2 cellular contexts compared by ENCODE assay signal in the genomic region with DNA sequence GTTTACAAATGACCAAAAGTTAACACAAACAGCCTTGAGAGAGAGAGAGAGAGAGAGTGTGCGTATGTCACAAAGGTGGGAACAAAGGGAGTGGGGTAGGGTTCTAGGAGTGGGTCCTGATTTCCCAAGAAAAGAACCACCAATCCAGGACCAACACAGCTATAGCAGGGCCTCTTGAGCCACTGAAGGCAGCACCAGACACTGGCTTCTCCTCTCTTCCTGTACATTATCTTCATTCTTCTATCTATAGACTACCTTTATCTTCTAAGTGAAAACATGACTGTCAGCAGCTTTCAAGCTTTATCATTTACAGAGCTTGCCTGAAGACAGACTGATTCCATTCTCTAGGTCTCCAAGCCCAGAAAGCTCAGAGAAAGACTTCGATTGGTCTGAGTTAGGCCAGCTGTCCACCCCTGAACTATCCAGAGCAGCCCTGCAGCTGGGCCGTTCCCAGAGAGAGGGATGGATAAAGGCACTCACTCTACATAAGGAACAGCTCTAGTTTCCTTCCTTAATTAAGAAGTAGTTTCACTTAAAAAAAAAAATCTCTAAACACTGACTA.
TF ChIP-seq lines count a peak whose summit lies in the region.

No MANE protein-coding gene starts in this region.

TF ChIP-seq in GM12891, 5 proteins besides CTCF, POLR2A, EP300 and RAD21 (continued from another document):
- TF ChIP-seq PAX5 (IDR thresholded peaks at IDR 0.05; ENCODE audit: insufficient read depth, low read length, severe bottlenecking) (no peak), TAF1 (IDR thresholded peaks at IDR 0.05; ENCODE audit: low read depth, low read length) (no peak), SPI1 (IDR thresholded peaks at IDR 0.05; ENCODE audit: low read depth, low read length) (no peak)

TF ChIP-seq in K562, 482 proteins besides CTCF, POLR2A, EP300 and RAD21 (continued from another document):
- TF ChIP-seq ARID1B (IDR thresholded peaks at IDR 0.05), result 0 out of 2 replicates have a peak, but pooled peaks have one; percentile 12
- TF ChIP-seq HNRNPUL1 (IDR thresholded peaks at IDR 0.05; ENCODE audit: low read length), result no peak
- no peak for TF ChIP-seq KAT7 (CRISPR knock-in tag; IDR thresholded peaks at IDR 0.05; ENCODE audit: borderline replicate concordance)
- TF ChIP-seq RREB1 (CRISPR knock-in tag; IDR thresholded peaks at IDR 0.05), result no peak
- peak; percentile 44; the same call in 1 of the 2 replicates for TF ChIP-seq CBFA2T3 (IDR thresholded peaks at IDR 0.05)
- TF ChIP-seq, protein P1, sequence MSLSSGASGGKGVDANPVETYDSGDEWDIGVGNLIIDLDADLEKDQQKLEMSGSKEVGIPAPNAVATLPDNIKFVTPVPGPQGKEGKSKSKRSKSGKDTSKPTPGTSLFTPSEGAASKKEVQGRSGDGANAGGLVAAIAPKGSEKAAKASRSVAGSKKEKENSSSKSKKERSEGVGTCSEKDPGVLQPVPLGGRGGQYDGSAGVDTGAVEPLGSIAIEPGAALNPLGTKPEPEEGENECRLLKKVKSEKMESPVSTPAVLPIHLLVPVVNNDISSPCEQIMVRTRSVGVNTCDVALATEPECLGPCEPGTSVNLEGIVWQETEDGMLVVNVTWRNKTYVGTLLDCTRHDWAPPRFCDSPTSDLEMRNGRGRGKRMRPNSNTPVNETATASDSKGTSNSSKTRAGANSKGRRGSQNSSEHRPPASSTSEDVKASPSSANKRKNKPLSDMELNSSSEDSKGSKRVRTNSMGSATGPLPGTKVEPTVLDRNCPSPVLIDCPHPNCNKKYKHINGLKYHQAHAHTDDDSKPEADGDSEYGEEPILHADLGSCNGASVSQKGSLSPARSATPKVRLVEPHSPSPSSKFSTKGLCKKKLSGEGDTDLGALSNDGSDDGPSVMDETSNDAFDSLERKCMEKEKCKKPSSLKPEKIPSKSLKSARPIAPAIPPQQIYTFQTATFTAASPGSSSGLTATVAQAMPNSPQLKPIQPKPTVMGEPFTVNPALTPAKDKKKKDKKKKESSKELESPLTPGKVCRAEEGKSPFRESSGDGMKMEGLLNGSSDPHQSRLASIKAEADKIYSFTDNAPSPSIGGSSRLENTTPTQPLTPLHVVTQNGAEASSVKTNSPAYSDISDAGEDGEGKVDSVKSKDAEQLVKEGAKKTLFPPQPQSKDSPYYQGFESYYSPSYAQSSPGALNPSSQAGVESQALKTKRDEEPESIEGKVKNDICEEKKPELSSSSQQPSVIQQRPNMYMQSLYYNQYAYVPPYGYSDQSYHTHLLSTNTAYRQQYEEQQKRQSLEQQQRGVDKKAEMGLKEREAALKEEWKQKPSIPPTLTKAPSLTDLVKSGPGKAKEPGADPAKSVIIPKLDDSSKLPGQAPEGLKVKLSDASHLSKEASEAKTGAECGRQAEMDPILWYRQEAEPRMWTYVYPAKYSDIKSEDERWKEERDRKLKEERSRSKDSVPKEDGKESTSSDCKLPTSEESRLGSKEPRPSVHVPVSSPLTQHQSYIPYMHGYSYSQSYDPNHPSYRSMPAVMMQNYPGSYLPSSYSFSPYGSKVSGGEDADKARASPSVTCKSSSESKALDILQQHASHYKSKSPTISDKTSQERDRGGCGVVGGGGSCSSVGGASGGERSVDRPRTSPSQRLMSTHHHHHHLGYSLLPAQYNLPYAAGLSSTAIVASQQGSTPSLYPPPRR (CRISPR knock-in tag; IDR thresholded peaks at IDR 0.05; ENCODE audit: borderline replicate concordance), result no peak
- TF ChIP-seq MEIS2 (IDR thresholded peaks at IDR 0.05; ENCODE audit: partially characterized antibody), result peak; percentile 56
- TF ChIP-seq, protein P2, sequence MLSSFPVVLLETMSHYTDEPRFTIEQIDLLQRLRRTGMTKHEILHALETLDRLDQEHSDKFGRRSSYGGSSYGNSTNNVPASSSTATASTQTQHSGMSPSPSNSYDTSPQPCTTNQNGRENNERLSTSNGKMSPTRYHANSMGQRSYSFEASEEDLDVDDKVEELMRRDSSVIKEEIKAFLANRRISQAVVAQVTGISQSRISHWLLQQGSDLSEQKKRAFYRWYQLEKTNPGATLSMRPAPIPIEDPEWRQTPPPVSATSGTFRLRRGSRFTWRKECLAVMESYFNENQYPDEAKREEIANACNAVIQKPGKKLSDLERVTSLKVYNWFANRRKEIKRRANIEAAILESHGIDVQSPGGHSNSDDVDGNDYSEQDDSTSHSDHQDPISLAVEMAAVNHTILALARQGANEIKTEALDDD (IDR thresholded peaks at IDR 0.05), result no peak
- no peak for TF ChIP-seq CREM (IDR thresholded peaks at IDR 0.05; ENCODE audit: low read depth)
- TF ChIP-seq EP400 (IDR thresholded peaks at IDR 0.05), result no peak
- no peak for TF ChIP-seq CBX8 (IDR thresholded peaks at IDR 0.05; ENCODE audit: borderline replicate concordance, extremely low read depth, low read depth, low read length, poor library complexity, severe bottlenecking)
- TF ChIP-seq CAMTA2 (CRISPR knock-in tag; conservative IDR thresholded peaks at IDR 0.05), result no peak
- TF ChIP-seq PCBP1 (IDR thresholded peaks at IDR 0.05; ENCODE audit: low read depth, low read length, poor library complexity, severe bottlenecking), result no peak
- TF ChIP-seq ERF (CRISPR knock-in tag; IDR thresholded peaks at IDR 0.05), result no peak
- TF ChIP-seq FOXA3 (CRISPR knock-in tag; conservative IDR thresholded peaks at IDR 0.05 in 1 of 2, IDR thresholded peaks at IDR 0.05 in 1 of 2), result no peak
- TF ChIP-seq ZNF316 (IDR thresholded peaks at IDR 0.05), result peak; percentile 37; the same call in 1 of the 2 replicates
- no peak for TF ChIP-seq RBM25 (IDR thresholded peaks at IDR 0.05; ENCODE audit: low read depth, low read length, severe bottlenecking)
- TF ChIP-seq, protein P3, sequence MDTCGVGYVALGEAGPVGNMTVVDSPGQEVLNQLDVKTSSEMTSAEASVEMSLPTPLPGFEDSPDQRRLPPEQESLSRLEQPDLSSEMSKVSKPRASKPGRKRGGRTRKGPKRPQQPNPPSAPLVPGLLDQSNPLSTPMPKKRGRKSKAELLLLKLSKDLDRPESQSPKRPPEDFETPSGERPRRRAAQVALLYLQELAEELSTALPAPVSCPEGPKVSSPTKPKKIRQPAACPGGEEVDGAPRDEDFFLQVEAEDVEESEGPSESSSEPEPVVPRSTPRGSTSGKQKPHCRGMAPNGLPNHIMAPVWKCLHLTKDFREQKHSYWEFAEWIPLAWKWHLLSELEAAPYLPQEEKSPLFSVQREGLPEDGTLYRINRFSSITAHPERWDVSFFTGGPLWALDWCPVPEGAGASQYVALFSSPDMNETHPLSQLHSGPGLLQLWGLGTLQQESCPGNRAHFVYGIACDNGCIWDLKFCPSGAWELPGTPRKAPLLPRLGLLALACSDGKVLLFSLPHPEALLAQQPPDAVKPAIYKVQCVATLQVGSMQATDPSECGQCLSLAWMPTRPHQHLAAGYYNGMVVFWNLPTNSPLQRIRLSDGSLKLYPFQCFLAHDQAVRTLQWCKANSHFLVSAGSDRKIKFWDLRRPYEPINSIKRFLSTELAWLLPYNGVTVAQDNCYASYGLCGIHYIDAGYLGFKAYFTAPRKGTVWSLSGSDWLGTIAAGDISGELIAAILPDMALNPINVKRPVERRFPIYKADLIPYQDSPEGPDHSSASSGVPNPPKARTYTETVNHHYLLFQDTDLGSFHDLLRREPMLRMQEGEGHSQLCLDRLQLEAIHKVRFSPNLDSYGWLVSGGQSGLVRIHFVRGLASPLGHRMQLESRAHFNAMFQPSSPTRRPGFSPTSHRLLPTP (IDR thresholded peaks at IDR 0.05; ENCODE audit: borderline replicate concordance, extremely low read depth, insufficient read length), result no peak
- no peak for TF ChIP-seq SMARCA5 (IDR thresholded peaks at IDR 0.05)
- 0 out of 2 replicates have a peak, but pooled peaks have one; percentile 14 for TF ChIP-seq CBFA2T2 (conservative IDR thresholded peaks at IDR 0.05)
TF ChIP-seq in K562: peak in this region for 5.
